Comparison of ENCODE assay signal across 24 cellular contexts in genomic region chr10:89267056-89267455, GRCh38. TPM values are rescaled to one million over a fixed set of nuclear protein-coding genes. Genes with fewer than 3 reads are reported as not detected.
DNase-seq lines count a peak whose midpoint lies in the region; ATAC-seq, FAIRE-seq and TF ChIP-seq lines count a peak whose summit lies in the region.
"Had no signal": no experiment of that assay in that cellular context is flagged by ENCODE, and none has a peak within 500 bp of the region (broad histone marks: within the 10 kb centered on the region; RNA-seq: fewer than 3 reads in every experiment).

No MANE protein-coding gene starts in this region.

- no peak for FAIRE-seq in H1 (lab: Jason Lieb, UNC)
- FAIRE-seq: A204.1, G401.6, GM12892 had no signal

- CTCF ChIA-PET in H1 (lab: Charles Lee; ENCODE audit: partially characterized antibody), result interaction anchor here (5.7 kb wide), 1 partner anchor 102 kb away, joined by 44 read pairs; no protein-coding TSS in a partner anchor
- CTCF ChIA-PET in SK-N-SH (lab: Yijun Ruan, JAX), result interaction anchor here (0.6 to 2.1 kb wide), 6 partner anchors 12 to 135 kb away, joined by 3 to 5 read pairs (median 4); no protein-coding TSS in a partner anchor

- H2BK5ac ChIP-seq in H1 (ENCODE audit: low read depth, low read length), result no peak overlapping the region
- H2BK5ac ChIP-seq in neuronal stem cell (ENCODE audit: low read length), result no peak overlapping the region

- no peaks in the 10 kb centered on the region for H3K9me3 Mint-ChIP-seq in effector memory CD8-positive, alpha-beta T cell

- peaks cover 11% of the 10 kb centered on the region for H3F3A ChIP-seq in SK-N-SH (replicated peaks; ENCODE audit: insufficient read depth)

- H3K4me3 ChIP-seq in right cardiac atrium (ENCODE audit: low read length) (no peak overlapping the region), H1 (ENCODE audit: extremely low read depth in 1 of 4, insufficient read depth in 2 of 4, low read depth in 3 of 4, low read length in 4 of 4) (no peak overlapping the region), neuronal stem cell (ENCODE audit: low read length in 2 of 2) (no peak overlapping the region), SK-N-SH (ENCODE audit: low read depth in 2 of 2, low read length in 1 of 2) (no peak overlapping the region)
- H3K4me3 ChIP-seq: Peyer's patch had no signal

- peak overlapping the region; percentile 6 for H3K27ac ChIP-seq in right cardiac atrium (ENCODE audit: low read length)
- H3K27ac ChIP-seq in H1 (ENCODE audit: low read depth, low read length), result no peak overlapping the region
- H3K27ac ChIP-seq in neuronal stem cell (replicated peaks; ENCODE audit: low read length), result no peak overlapping the region
- H3K27ac ChIP-seq in SK-N-SH (ENCODE audit: low read depth in 2 of 2, low read length in 1 of 2), result peak overlapping the region in 1 of 2 experiments; percentile 68; a peak in 2 of 4 replicates
- H3K27ac ChIP-seq: C4-2B, Peyer's patch had no signal

- no peak overlapping the region for H4K91ac ChIP-seq in H1 (replicated peaks; ENCODE audit: insufficient read length, low read length)
- H4K91ac ChIP-seq in neuronal stem cell (ENCODE audit: low read depth, low read length, poor library complexity), result no peak overlapping the region

- no peaks in the 10 kb centered on the region for H3K27me3 ChIP-seq in right cardiac atrium (ENCODE audit: control insufficient read depth, insufficient read depth)
- H3K27me3 ChIP-seq in H1 (replicated peaks in 1 of 4; ENCODE audit: control insufficient read depth in 3 of 4, extremely low read depth in 1 of 4, insufficient read depth in 3 of 4, low read length in 3 of 4), result no peaks in the 10 kb centered on the region
- no peaks in the 10 kb centered on the region for H3K27me3 ChIP-seq in neuronal stem cell (ENCODE audit: control insufficient read depth in 3 of 3, insufficient read depth in 3 of 3, low read depth in 1 of 3, low read length in 3 of 3)
- no peaks in the 10 kb centered on the region for H3K27me3 ChIP-seq in SK-N-SH (ENCODE audit: insufficient read depth)
- H3K27me3 ChIP-seq: Peyer's patch had no signal

- no peak for TF ChIP-seq RAD21 in H1 (IDR thresholded peaks at IDR 0.05 in 1 of 2, conservative IDR thresholded peaks at IDR 0.05 in 1 of 2; ENCODE audit: low read depth in 2 of 2, low read length in 2 of 2)
- no peak for TF ChIP-seq RAD21 in SK-N-SH (IDR thresholded peaks at IDR 0.05; ENCODE audit: low read length)

- intact Hi-C loops in right cardiac atrium (cut with DNase I) (no loop called here), Right ventricle myocardium inferior (cut with DNase I) (no loop called here)

- H4K20me1 ChIP-seq in H1 (replicated peaks in 1 of 2; ENCODE audit: control insufficient read depth in 1 of 2, insufficient read depth in 2 of 2, low read length in 2 of 2), result no peaks in the 10 kb centered on the region
- no peaks in the 10 kb centered on the region for H4K20me1 ChIP-seq in SK-N-SH (ENCODE audit: insufficient read depth)

- H3K4me2 ChIP-seq in H1 (ENCODE audit: insufficient read depth in 1 of 2, low read depth in 2 of 2, low read length in 2 of 2) (no peak overlapping the region), neuronal stem cell (ENCODE audit: insufficient read depth, low read length, poor library complexity, severe bottlenecking) (no peak overlapping the region), SK-N-SH (no peak overlapping the region)

- no peak for ATAC-seq in right cardiac atrium
- ATAC-seq in Right ventricle myocardium inferior, result no peak
- no peak for ATAC-seq in GM21619 (IDR thresholded peaks at IDR 0.05; ENCODE audit: unreplicated experiment)
- no peak for ATAC-seq in effector memory CD8-positive, alpha-beta T cell (replicated peaks)
- ATAC-seq: HCT116 had no signal

- DNase-seq in right cardiac atrium (no peak), Right ventricle myocardium inferior (ENCODE audit: missing footprints) (no peak), H1 (ENCODE audit: low read depth in 1 of 2, low spot score in 2 of 2) (no peak), neuronal stem cell (ENCODE audit: low spot score) (no peak), SK-N-SH (no peak)
- no peak for DNase-seq in effector memory CD8-positive, alpha-beta T cell
- DNase-seq: GOT3; Kasumi-1; NCI-H1417 treated with DMSO at 0.1 percent for 48 hours; NCI-H187; NCI-H2171; NCI-H345; NCI-H524; NCI-H774; NK-92 treated with Interleukin-12 subunit alpha and Interleukin-12 subunit beta, amount 100 ng/mL, for 24 hours; Peyer's patch had no signal

- H3K56ac ChIP-seq in H1 (replicated peaks; ENCODE audit: insufficient read length, low read depth, low read length), result no peak overlapping the region

- no peak overlapping the region for H3K23ac ChIP-seq in H1 (ENCODE audit: insufficient read length)
- no peak overlapping the region for H3K23ac ChIP-seq in neuronal stem cell (ENCODE audit: low read depth, low read length, poor library complexity)

- H3K4me1 ChIP-seq in right cardiac atrium (ENCODE audit: control insufficient read depth, insufficient read depth, low read length) (peaks cover 4% of the 10 kb centered on the region), H1 (replicated peaks in 1 of 4; ENCODE audit: control insufficient read depth in 3 of 4, insufficient read depth in 4 of 4, low read length in 3 of 4) (no peaks in the 10 kb centered on the region), neuronal stem cell (ENCODE audit: control insufficient read depth in 2 of 2, insufficient read depth in 1 of 2, low read depth in 1 of 2, low read length in 2 of 2) (peaks cover 2 to 3% of the 10 kb centered on the region in 2 donors), SK-N-SH (ENCODE audit: control insufficient read depth in 1 of 2, insufficient read depth in 2 of 2, low read depth in 1 of 2, low read length in 1 of 2) (peaks cover 0 to 15% of the 10 kb centered on the region in 2 experiments)
- H3K4me1 ChIP-seq: Peyer's patch had no signal

- WGBS in right cardiac atrium, result 41% methylated on average over 1 of the region's 1 CpG
- 83% methylated on average over 1 of the region's 1 CpG; no CpG with 5 or more reads in 1 of the 2 experiments for WGBS in H1 (ENCODE audit: extremely low coverage in 1 of 2, insufficient coverage in 1 of 2, insufficient read length in 1 of 2, insufficient replicate concordance in 2 of 2, low coverage in 1 of 2, low lambda C conversion rate in 2 of 2, missing lambda C conversion rate in 1 of 2), 2 experiments
- no CpG with 5 or more reads among the region's 1 CpG for WGBS in neuronal stem cell (ENCODE audit: extremely low coverage in 2 of 2, insufficient read length in 2 of 2, insufficient replicate concordance in 1 of 2), 2 donors
- 84% methylated on average over 1 of the region's 1 CpG for WGBS in SK-N-SH (ENCODE audit: low lambda C conversion rate)

- no peak overlapping the region for H2BK15ac ChIP-seq in H1 (ENCODE audit: low read length)
- no peak overlapping the region for H2BK15ac ChIP-seq in neuronal stem cell (ENCODE audit: low read length)

- TF ChIP-seq EP300 in H1 (IDR thresholded peaks at IDR 0.05; ENCODE audit: borderline replicate concordance in 1 of 2, low read depth in 2 of 2, low read length in 2 of 2) (no peak), SK-N-SH (IDR thresholded peaks at IDR 0.05; ENCODE audit: borderline replicate concordance in 1 of 2, low read depth in 1 of 2, low read length in 1 of 2) (no peak)

- no peak overlapping the region for H3K27ac Mint-ChIP-seq in effector memory CD8-positive, alpha-beta T cell

- no peaks in the 10 kb centered on the region for H3K79me1 ChIP-seq in H1 (ENCODE audit: low read depth, low read length)
- peaks cover 1% of the 10 kb centered on the region for H3K79me1 ChIP-seq in neuronal stem cell (ENCODE audit: low read depth, low read length)

- H3K4me1 Mint-ChIP-seq in effector memory CD8-positive, alpha-beta T cell (ENCODE audit: low read depth in 2 of 2), result no peaks in the 10 kb centered on the region

- TF ChIP-seq POLR2A in H1 (IDR thresholded peaks at IDR 0.05; ENCODE audit: control extremely low read depth in 1 of 2, low read depth in 2 of 2, low read length in 2 of 2), result no peak

- no peaks in the 10 kb centered on the region for H3K36me3 ChIP-seq in H1 (ENCODE audit: control insufficient read depth in 2 of 4, insufficient read depth in 4 of 4, low read length in 3 of 4)
- no peaks in the 10 kb centered on the region for H3K36me3 ChIP-seq in neuronal stem cell (replicated peaks in 1 of 2; ENCODE audit: control insufficient read depth in 2 of 2, insufficient read depth in 2 of 2, low read length in 2 of 2)
- H3K36me3 ChIP-seq in SK-N-SH (replicated peaks in 1 of 2; ENCODE audit: control insufficient read depth in 1 of 2, insufficient read depth in 2 of 2, low read length in 1 of 2), result no peaks in the 10 kb centered on the region
- H3K36me3 ChIP-seq: Peyer's patch had no signal

- H2BK120ac ChIP-seq in H1 (replicated peaks; ENCODE audit: low read depth, low read length) (no peak overlapping the region), neuronal stem cell (ENCODE audit: low read depth, low read length) (no peak overlapping the region)

- POLR2A ChIA-PET in H1 (lab: Charles Lee; ENCODE audit: partially characterized antibody), result no interaction called here
- POLR2A ChIA-PET in SK-N-SH (lab: Yijun Ruan, JAX), result no interaction called here

- H3K4ac ChIP-seq in H1 (replicated peaks; ENCODE audit: insufficient read length, low read depth, low read length), result no peak overlapping the region
- H3K4ac ChIP-seq in neuronal stem cell (ENCODE audit: low read length), result no peak overlapping the region

- H3K9ac ChIP-seq in H1 (replicated peaks in 1 of 4; ENCODE audit: extremely low read depth in 1 of 4, low read depth in 3 of 4, low read length in 3 of 4), result no peak overlapping the region
- no peak overlapping the region for H3K9ac ChIP-seq in neuronal stem cell (ENCODE audit: low read depth, low read length, poor library complexity)
- no peak overlapping the region for H3K9ac ChIP-seq in SK-N-SH

- H3K9me2 ChIP-seq in SK-N-SH, result no peaks in the 10 kb centered on the region

- no peak overlapping the region for H2BK20ac ChIP-seq in H1 (ENCODE audit: low read length)

- TF ChIP-seq CTCF in H1 (IDR thresholded peaks at IDR 0.05; ENCODE audit: control extremely low read depth in 1 of 3, insufficient read depth in 1 of 3, low read depth in 1 of 3, low read length in 3 of 3) (no peak), SK-N-SH (IDR thresholded peaks at IDR 0.05) (no peak)

- H3K18ac ChIP-seq in H1 (ENCODE audit: extremely low read depth, low read length) (no peak overlapping the region), neuronal stem cell (ENCODE audit: low read length) (no peak overlapping the region)

- no peaks in the 10 kb centered on the region for H3K79me2 ChIP-seq in H1 (ENCODE audit: control insufficient read depth in 1 of 2, insufficient read depth in 2 of 2, low read length in 2 of 2)
- no peaks in the 10 kb centered on the region for H3K79me2 ChIP-seq in SK-N-SH (ENCODE audit: insufficient read depth)

- no peaks in the 10 kb centered on the region for H3K36me3 Mint-ChIP-seq in effector memory CD8-positive, alpha-beta T cell (ENCODE audit: insufficient read depth)

- no peak overlapping the region for H2BK12ac ChIP-seq in H1 (ENCODE audit: low read depth, low read length)
- H2BK12ac ChIP-seq in neuronal stem cell (ENCODE audit: low read length), result no peak overlapping the region

- no peak overlapping the region for H4K8ac ChIP-seq in H1 (ENCODE audit: extremely low read depth, insufficient read depth, low read length)
- no peak overlapping the region for H4K8ac ChIP-seq in neuronal stem cell (ENCODE audit: low read depth, low read length)

- H2AFZ ChIP-seq in H1 (ENCODE audit: low read length) (peak overlapping the region; percentile 8; the same call in 1 of the 2 replicates), neuronal stem cell (ENCODE audit: low read length) (peak overlapping the region; percentile 69), SK-N-SH (ENCODE audit: low read depth) (no peak overlapping the region)

- no peak overlapping the region for H3K14ac ChIP-seq in H1 (ENCODE audit: insufficient read length)
- no peak overlapping the region for H3K14ac ChIP-seq in neuronal stem cell (ENCODE audit: low read length)

- no peak overlapping the region for H3K4me3 Mint-ChIP-seq in effector memory CD8-positive, alpha-beta T cell

- H3K9me3 ChIP-seq in right cardiac atrium (ENCODE audit: control insufficient read depth, low read length) (no peaks in the 10 kb centered on the region), H1 (ENCODE audit: insufficient read depth in 2 of 2, low read depth in 1 of 2, low read length in 1 of 2) (no peaks in the 10 kb centered on the region), neuronal stem cell (replicated peaks in 1 of 2; ENCODE audit: control insufficient read depth in 2 of 2, insufficient read depth in 1 of 2, low read depth in 1 of 2, low read length in 2 of 2) (peaks cover 3 to 9% of the 10 kb centered on the region in 2 donors), SK-N-SH (no peaks in the 10 kb centered on the region)
- H3K9me3 ChIP-seq: Peyer's patch had no signal

- H3K23me2 ChIP-seq in H1 (ENCODE audit: low read depth, low read length), result no peaks in the 10 kb centered on the region

- H2AK5ac ChIP-seq in H1 (ENCODE audit: low read depth, low read length) (no peak overlapping the region), neuronal stem cell (ENCODE audit: low read depth, low read length) (no peak overlapping the region)

- H4K5ac ChIP-seq in H1 (ENCODE audit: insufficient read length, low read depth, low read length), result no peak overlapping the region

- peaks cover 0 to 2% of the 10 kb centered on the region in 2 donors for H3K27me3 Mint-ChIP-seq in effector memory CD8-positive, alpha-beta T cell

RNA-seq across cellular contexts. Expression of gene LIPA, which starts 15.5 kb away (rescaled TPM):
- 10 to 100 TPM; 22.7 to 34.7 (median 26.0) TPM for total RNA-seq in right cardiac atrium
- 14.0 TPM for polyA plus RNA-seq in right cardiac atrium
- total RNA-seq in Right ventricle myocardium inferior, result 19.3 TPM
- total RNA-seq in H1 (2021; fragmentation: NEBNext Ultra II Directional; extraction: Animal tissue kit (Norgen Biotek cat#: 25700)), result 32.4 and 35.6 TPM in 2 replicates
- 10.6 and 18.1 TPM in 2 replicates for polyA plus RNA-seq in H1 (2011; rRNA removed)
- polyA plus RNA-seq in H1 (2011; cell fraction: cytosol; rRNA removed), result 14.2 TPM
- 12.3 TPM for polyA plus RNA-seq in H1 (2011; cell fraction: nucleus; rRNA removed)
- 21.8 to 34.8 TPM (median 23.1 TPM) in 4 replicates for polyA plus RNA-seq in H1 (2012, experiment 1 of 2)
- polyA plus RNA-seq in H1 (2012, experiment 2 of 2), result 11.1 TPM
- polyA plus RNA-seq in H1 (2013, experiment 1 of 2), result 109 TPM
- polyA plus RNA-seq in H1 (2013, experiment 2 of 2), result 115 TPM
- 22.2 and 51.0 TPM in 2 replicates for polyA minus RNA-seq in H1 (2011; rRNA and poly(A)+ RNA removed)
- 14.0 TPM for polyA minus RNA-seq in H1 (2011; cell fraction: cytosol; rRNA and poly(A)+ RNA removed)
- polyA minus RNA-seq in H1 (2011; cell fraction: nucleus; rRNA and poly(A)+ RNA removed), result 12.8 TPM
- polyA plus RNA-seq in neuronal stem cell (2013, experiment 1 of 2), result 37.0 TPM
- 36.3 TPM for polyA plus RNA-seq in neuronal stem cell (2013, experiment 2 of 2)
- polyA plus RNA-seq in SK-N-SH (2012; rRNA removed), result 43.2 and 63.2 TPM in 2 replicates
- 60.7 and 61.2 TPM in 2 replicates for polyA plus RNA-seq in SK-N-SH (2012; cell fraction: cytosol; rRNA removed)
- polyA plus RNA-seq in SK-N-SH (2012; cell fraction: nucleus; rRNA removed), result 15.3 and 45.5 TPM in 2 replicates

RNA-seq across cellular contexts. Expression of gene IFIT2, which starts 34.8 kb away (rescaled TPM):
- total RNA-seq in right cardiac atrium (1 to 10 TPM; 3.2 to 8.7 (median 6.6) TPM), Right ventricle myocardium inferior (4.2 TPM)
- polyA plus RNA-seq in right cardiac atrium (4.2 TPM), H1 (2011; rRNA removed) (0.03 TPM in 1 of 2 replicates, not detected in the other), SK-N-SH (2012; rRNA removed) (0.99 and 1.2 TPM in 2 replicates)
- total RNA-seq in H1 (2021; fragmentation: NEBNext Ultra II Directional; extraction: Animal tissue kit (Norgen Biotek cat#: 25700)), result 0.35 and 0.40 TPM in 2 replicates
- 0.04 TPM for polyA plus RNA-seq in H1 (2011; cell fraction: cytosol; rRNA removed)
- polyA plus RNA-seq in H1 (2011; cell fraction: nucleus; rRNA removed), result 0.03 TPM
- 0.08 to 0.22 TPM (median 0.11 TPM) in 4 replicates for polyA plus RNA-seq in H1 (2012, experiment 1 of 2)
- not detected for polyA plus RNA-seq in H1 (2012, experiment 2 of 2)
- polyA plus RNA-seq in H1 (2013, experiment 1 of 2), result 0.14 TPM
- 0.11 TPM for polyA plus RNA-seq in H1 (2013, experiment 2 of 2)
- not detected in 2 replicates for polyA minus RNA-seq in H1 (2011; rRNA and poly(A)+ RNA removed)
- polyA minus RNA-seq in H1 (2011; cell fraction: cytosol; rRNA and poly(A)+ RNA removed), result not detected
- polyA minus RNA-seq in H1 (2011; cell fraction: nucleus; rRNA and poly(A)+ RNA removed), result not detected
- polyA plus RNA-seq in neuronal stem cell (2013, experiment 1 of 2), result 0.04 TPM
- 0.04 TPM for polyA plus RNA-seq in neuronal stem cell (2013, experiment 2 of 2)
- 1.7 and 1.8 TPM in 2 replicates for polyA plus RNA-seq in SK-N-SH (2012; cell fraction: cytosol; rRNA removed)
- 0.48 and 1.1 TPM in 2 replicates for polyA plus RNA-seq in SK-N-SH (2012; cell fraction: nucleus; rRNA removed)

RNA-seq across cellular contexts. Expression of gene CH25H, which starts 59.9 kb away (rescaled TPM):
- under 1 TPM; 0.24 to 0.67 (median 0.50) TPM for total RNA-seq in right cardiac atrium
- polyA plus RNA-seq in right cardiac atrium, result 1.8 TPM
- 0.14 TPM for total RNA-seq in Right ventricle myocardium inferior
- 0.56 TPM in 1 of 2 replicates, not detected in the other for total RNA-seq in H1 (2021; fragmentation: NEBNext Ultra II Directional; extraction: Animal tissue kit (Norgen Biotek cat#: 25700))
- 1.3 and 1.6 TPM in 2 replicates for polyA plus RNA-seq in H1 (2011; rRNA removed)
- 0.65 TPM for polyA plus RNA-seq in H1 (2011; cell fraction: cytosol; rRNA removed)
- 1.5 TPM for polyA plus RNA-seq in H1 (2011; cell fraction: nucleus; rRNA removed)
- polyA plus RNA-seq in H1 (2012, experiment 1 of 2), result 0.53 to 0.88 TPM (median 0.58 TPM) in 4 replicates
- 0.79 TPM for polyA plus RNA-seq in H1 (2012, experiment 2 of 2)
- 0.67 TPM for polyA plus RNA-seq in H1 (2013, experiment 1 of 2)
- polyA plus RNA-seq in H1 (2013, experiment 2 of 2), result 0.85 TPM
- 0.88 and 1.4 TPM in 2 replicates for polyA minus RNA-seq in H1 (2011; rRNA and poly(A)+ RNA removed)
- polyA minus RNA-seq in H1 (2011; cell fraction: cytosol; rRNA and poly(A)+ RNA removed), result 1.1 TPM
- 1.6 TPM for polyA minus RNA-seq in H1 (2011; cell fraction: nucleus; rRNA and poly(A)+ RNA removed)
- not detected for polyA plus RNA-seq in neuronal stem cell (2013, experiment 1 of 2)
- polyA plus RNA-seq in neuronal stem cell (2013, experiment 2 of 2), result not detected
- polyA plus RNA-seq in SK-N-SH (2012; rRNA removed), result not detected in 2 replicates
- 0.03 TPM in 1 of 2 replicates, not detected in the other for polyA plus RNA-seq in SK-N-SH (2012; cell fraction: cytosol; rRNA removed)
- 0.05 TPM in 1 of 2 replicates, not detected in the other for polyA plus RNA-seq in SK-N-SH (2012; cell fraction: nucleus; rRNA removed)
- total RNA-seq: MCF 10A, SK-MEL-5 had no signal
